30 cellular contexts compared by ENCODE assay signal in the genomic region with DNA sequence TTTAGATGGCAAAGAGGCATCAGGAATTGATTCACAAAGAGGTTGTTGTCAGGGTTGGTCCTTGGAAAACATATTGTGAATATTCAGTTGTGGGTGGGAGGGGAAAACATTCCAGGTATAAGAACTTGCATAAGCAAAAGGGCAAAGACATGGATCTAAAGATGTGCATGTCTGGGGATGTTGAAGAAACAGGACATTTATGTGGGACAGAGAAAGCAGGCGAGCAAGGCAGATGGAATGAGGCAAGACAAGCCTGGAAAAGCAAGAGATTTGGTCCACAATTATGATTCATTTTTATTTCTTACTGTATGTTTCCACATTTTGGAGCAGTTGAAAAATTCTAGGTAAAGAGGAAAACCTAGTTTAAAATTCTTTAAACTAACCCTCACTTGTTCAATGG.
"Had no signal": no experiment of that assay in that cellular context is flagged by ENCODE, and none has a peak within 500 bp of the region (broad histone marks: within the 10 kb centered on the region; RNA-seq: fewer than 3 reads in every experiment).

No MANE protein-coding gene starts in this region.

- H3K36me3 ChIP-seq: neural progenitor cell, ovary, right lobe of liver, sigmoid colon, spleen, suprapubic skin, tibial artery, upper lobe of left lung, vagina had no signal

- H3K4me3 ChIP-seq: neural progenitor cell, ovary, psoas muscle, right lobe of liver, sigmoid colon, spleen, suprapubic skin, testis, tibial artery, upper lobe of left lung, vagina had no signal

- H3K27ac Mint-ChIP-seq: natural killer cell; neural progenitor cell; progenitor cell of endocrine pancreas; stimulated activated memory B cell treated with anti-CD40 and anti-IgM and Interleukin-4, amounts not matched to agents 10 μg/mL and 1 μg/mL and 100 μg/mL, for 72 hours; stimulated activated naive CD8-positive, alpha-beta T cell treated with anti-CD3 and anti-CD28 coated beads, Interleukin-15, amount 100 ng/mL, for 72 hours had no signal

- H3K9me3 Mint-ChIP-seq: nephron; neural progenitor cell; stimulated activated memory B cell treated with anti-CD40 and anti-IgM and Interleukin-4, amounts not matched to agents 10 μg/mL and 1 μg/mL and 100 μg/mL, for 72 hours; stimulated activated naive CD8-positive, alpha-beta T cell treated with anti-CD3 and anti-CD28 coated beads, Interleukin-15, amount 100 ng/mL, for 72 hours had no signal

- DNase-seq: natural killer cell; occipital lobe; ovary; posterior cingulate gyrus; psoas muscle; right cardiac atrium; right lobe of liver; sigmoid colon; small intestine; spleen; stimulated activated CD4-positive, alpha-beta T cell treated with anti-CD3 and anti-CD28 coated beads, Interleukin-12 subunit alpha, Interleukin-12 subunit beta, amount 100 ng/mL, for 4 hours; stimulated activated CD4-positive, alpha-beta T cell treated with anti-CD3 and anti-CD28 coated beads, Interleukin-1b, Interleukin-23, amount 100 ng/mL, for 48 hours; stimulated activated CD4-positive, alpha-beta T cell treated with anti-CD3 and anti-CD28 coated beads, Interleukin-4, amount 100 ng/mL, for 1 hour; stimulated activated CD4-positive, alpha-beta T cell treated with anti-CD3 and anti-CD28 coated beads, Interleukin-4, amount 100 ng/mL, for 4 hours; stimulated activated CD8-positive, alpha-beta memory T cell treated with anti-CD3 and anti-CD28 coated beads, Interleukin-4, amount 100 ng/mL, for 48 hours; stimulated activated naive CD4-positive, alpha-beta T cell; stimulated activated naive CD8-positive, alpha-beta T cell treated with anti-CD3 and anti-CD28 coated beads, Interleukin-15, amount 100 ng/mL, for 72 hours; stimulated activated naive CD8-positive, alpha-beta T cell treated with anti-CD3 and anti-CD28 coated beads, Interleukin-15, Interleukin-2, amounts not matched to agents 100 U/mL and 50 U/mL, for 24 hours; substantia nigra; testis; tibial artery; trophoblast cell; upper lobe of left lung had no signal

- H3K4me2 ChIP-seq: neural progenitor cell had no signal

- H3K4me3 Mint-ChIP-seq: natural killer cell; nephron; neural progenitor cell; stimulated activated memory B cell treated with anti-CD40 and anti-IgM and Interleukin-4, amounts not matched to agents 10 μg/mL and 1 μg/mL and 100 μg/mL, for 72 hours; stimulated activated naive CD8-positive, alpha-beta T cell treated with anti-CD3 and anti-CD28 coated beads, Interleukin-15, amount 100 ng/mL, for 72 hours had no signal

- H2AFZ ChIP-seq: neural progenitor cell, parathyroid adenoma had no signal

- H3K79me2 ChIP-seq: parathyroid adenoma had no signal

- H3K27ac ChIP-seq: neural progenitor cell, ovary, parathyroid adenoma, psoas muscle, right lobe of liver, sigmoid colon, spleen, suprapubic skin, testis, tibial artery, upper lobe of left lung, vagina had no signal

- H3K27me3 ChIP-seq: neural progenitor cell, ovary, right lobe of liver, sigmoid colon, spleen, suprapubic skin, testis, tibial artery, upper lobe of left lung, vagina had no signal

- H3K36me3 Mint-ChIP-seq: natural killer cell; neural progenitor cell; stimulated activated memory B cell treated with anti-CD40 and anti-IgM and Interleukin-4, amounts not matched to agents 10 μg/mL and 1 μg/mL and 100 μg/mL, for 72 hours had no signal

- H3K27me3 Mint-ChIP-seq: stimulated activated memory B cell treated with anti-CD40 and anti-IgM and Interleukin-4, amounts not matched to agents 10 μg/mL and 1 μg/mL and 100 μg/mL, for 72 hours; stimulated activated naive CD8-positive, alpha-beta T cell treated with anti-CD3 and anti-CD28 coated beads, Interleukin-15, amount 100 ng/mL, for 72 hours had no signal

- H3K9me3 ChIP-seq: ovary, psoas muscle, right lobe of liver, sigmoid colon, spleen, suprapubic skin, testis, tibial artery, upper lobe of left lung, vagina had no signal

- H3K4me1 ChIP-seq: psoas muscle, right lobe of liver, spleen, suprapubic skin, tibial artery, upper lobe of left lung, vagina had no signal

- H3K4me1 Mint-ChIP-seq: natural killer cell; stimulated activated memory B cell treated with anti-CD40 and anti-IgM and Interleukin-4, amounts not matched to agents 10 μg/mL and 1 μg/mL and 100 μg/mL, for 72 hours; stimulated activated naive CD8-positive, alpha-beta T cell treated with anti-CD3 and anti-CD28 coated beads, Interleukin-15, amount 100 ng/mL, for 72 hours had no signal

- H3K9ac ChIP-seq: neural progenitor cell, parathyroid adenoma had no signal
